Comparison of ENCODE assay signal across 15 cellular contexts in genomic region chr2:187504312-187504921, GRCh38. TPM values are rescaled to one million over a fixed set of nuclear protein-coding genes. Genes with fewer than 3 reads are reported as not detected.
DNase-seq lines count a peak whose midpoint lies in the region; ATAC-seq, FAIRE-seq and TF ChIP-seq lines count a peak whose summit lies in the region.
"Had no signal": no experiment of that assay in that cellular context is flagged by ENCODE, and none has a peak within 500 bp of the region (broad histone marks: within the 10 kb centered on the region; RNA-seq: fewer than 3 reads in every experiment).

No MANE protein-coding gene starts in this region.

- H3K9me3 ChIP-seq in A673 (ENCODE audit: low read depth, low read length, poor library complexity, severe bottlenecking): peaks cover 3% of the 10 kb centered on the region
- H3K9me3 ChIP-seq: vagina had no signal

- no peak for TF ChIP-seq CTCF in A673 (conservative IDR thresholded peaks at IDR 0.05; ENCODE audit: low read depth, low read length)
- no peak for TF ChIP-seq CTCF in mesothelial cell of epicardium (IDR thresholded peaks at IDR 0.05; ENCODE audit: unreplicated experiment)

- no peaks in the 10 kb centered on the region for H3K27me3 ChIP-seq in A673 (replicated peaks; ENCODE audit: insufficient read depth, low read depth, low read length, poor library complexity)
- H3K27me3 ChIP-seq: vagina had no signal

- no peaks in the 10 kb centered on the region for H3K27me3 Mint-ChIP-seq in mesothelial cell of epicardium (ENCODE audit: low read depth)
- peaks cover 2% of the 10 kb centered on the region for H3K27me3 Mint-ChIP-seq in activated naive CD8-positive, alpha-beta T cell treated with anti-CD3 and anti-CD28 coated beads, Interleukin-2, amount 50 U/mL, for 24 hours

- TF ChIP-seq POLR2A in H54 (IDR thresholded peaks at IDR 0.05; ENCODE audit: low read depth, low read length): no peak

- H3K36me3 ChIP-seq in A673 (ENCODE audit: insufficient read depth, low read length, poor library complexity, severe bottlenecking): no peaks in the 10 kb centered on the region
- H3K36me3 ChIP-seq: vagina had no signal

- H3K9me3 Mint-ChIP-seq in mesothelial cell of epicardium: peaks cover 5% of the 10 kb centered on the region
- no peaks in the 10 kb centered on the region for H3K9me3 Mint-ChIP-seq in activated naive CD8-positive, alpha-beta T cell treated with anti-CD3 and anti-CD28 coated beads, Interleukin-2, amount 50 U/mL, for 24 hours
- H3K9me3 Mint-ChIP-seq: activated naive CD8-positive, alpha-beta T cell treated with anti-CD3 and anti-CD28 coated beads, Interleukin-2, amount 10 ng/mL, durations not matched to agents 7 days and 5 days; activated T-helper 1 cell treated with anti-CD3 and anti-CD28 coated beads, Interleukin-12 subunit alpha, Interleukin-12 subunit beta, Interleukin-2, Interleukin-4 antibody, amounts not matched to agents 30 ng/mL and 10 ng/mL and 1 ng/mL, durations not matched to agents 14 hours and 24 hours and 36 hours; stimulated activated naive CD8-positive, alpha-beta T cell treated with anti-CD3 and anti-CD28 coated beads, Interleukin-15, Interleukin-2, amounts not matched to agents 100 ng/mL and 50 ng/mL, for 24 hours had no signal

- BruUV-seq in A673 (replicated peaks; lab: Mats Ljungman, UMichigan): no TSS peak

- ATAC-seq in SK-N-SH treated with all-trans-retinoic acid at 6 μM for 48 hours: peak; percentile 26; the same call in 1 of the 3 replicates
- ATAC-seq in activated naive CD8-positive, alpha-beta T cell treated with anti-CD3 and anti-CD28 coated beads, Interleukin-2, amount 50 U/mL, for 24 hours: no peak
- no peak for ATAC-seq in esophagus mucosa

- POLR2A ChIA-PET in A673 (lab: Charles Lee; ENCODE audit: low non-redundant PET): no interaction called here

- peak overlapping the region; percentile 14 for H3K4me3 ChIP-seq in A673 (ENCODE audit: low read depth, low read length, poor library complexity, severe bottlenecking)
- H3K4me3 ChIP-seq: vagina had no signal

- CTCF ChIA-PET in A673 (lab: Charles Lee): no interaction called here

- DNase-seq in A673 (ENCODE audit: low spot score) (peak; percentile 81), H54 (ENCODE audit: insufficient read length, low spot score) (no peak), mesothelial cell of epicardium (ENCODE audit: low spot score in 2 of 2, unreplicated experiment in 2 of 2) (no peak), NCI-H2107 (lab: John Stamatoyannopoulos, UW) (no peak)
- DNase-seq in activated naive CD8-positive, alpha-beta T cell treated with anti-CD3 and anti-CD28 coated beads, Interleukin-2, amount 50 U/mL, for 24 hours: no peak
- no peak for DNase-seq in stimulated activated CD4-positive, alpha-beta T cell treated with anti-CD3 and anti-CD28 coated beads, Interleukin-2, amount 100 ng/mL, for 24 hours
- DNase-seq: activated naive CD8-positive, alpha-beta T cell treated with anti-CD3 and anti-CD28 coated beads, Interleukin-2, amount 10 ng/mL, durations not matched to agents 7 days and 5 days; MV-4-11; NCI-H2081 treated with DMSO at 0.1 percent for 48 hours; NCI-H774 had no signal

- H3K4me3 Mint-ChIP-seq in mesothelial cell of epicardium: peak overlapping the region; percentile 28
- H3K4me3 Mint-ChIP-seq in activated naive CD8-positive, alpha-beta T cell treated with anti-CD3 and anti-CD28 coated beads, Interleukin-2, amount 50 U/mL, for 24 hours: no peak overlapping the region
- H3K4me3 Mint-ChIP-seq: activated naive CD8-positive, alpha-beta T cell treated with anti-CD3 and anti-CD28 coated beads, Interleukin-2, amount 10 ng/mL, durations not matched to agents 7 days and 5 days; activated T-helper 1 cell treated with anti-CD3 and anti-CD28 coated beads, Interleukin-12 subunit alpha, Interleukin-12 subunit beta, Interleukin-2, Interleukin-4 antibody, amounts not matched to agents 30 ng/mL and 10 ng/mL and 1 ng/mL, durations not matched to agents 14 hours and 24 hours and 36 hours; stimulated activated naive CD8-positive, alpha-beta T cell treated with anti-CD3 and anti-CD28 coated beads, Interleukin-15, Interleukin-2, amounts not matched to agents 100 ng/mL and 50 ng/mL, for 24 hours had no signal

- intact Hi-C loops in A673 (cut with micrococcal nuclease; ENCODE audit: unreplicated experiment): no loop called here

- FAIRE-seq in H54 (lab: Jason Lieb, UNC): peak; percentile 76

- peak overlapping the region; percentile 92 for H3K27ac Mint-ChIP-seq in mesothelial cell of epicardium
- H3K27ac Mint-ChIP-seq in activated naive CD8-positive, alpha-beta T cell treated with anti-CD3 and anti-CD28 coated beads, Interleukin-2, amount 50 U/mL, for 24 hours: no peak overlapping the region
- H3K27ac Mint-ChIP-seq: activated naive CD8-positive, alpha-beta T cell treated with anti-CD3 and anti-CD28 coated beads, Interleukin-2, amount 10 ng/mL, durations not matched to agents 7 days and 5 days; activated T-helper 1 cell treated with anti-CD3 and anti-CD28 coated beads, Interleukin-12 subunit alpha, Interleukin-12 subunit beta, Interleukin-2, Interleukin-4 antibody, amounts not matched to agents 30 ng/mL and 10 ng/mL and 1 ng/mL, durations not matched to agents 14 hours and 24 hours and 36 hours; stimulated activated naive CD8-positive, alpha-beta T cell treated with anti-CD3 and anti-CD28 coated beads, Interleukin-15, Interleukin-2, amounts not matched to agents 100 ng/mL and 50 ng/mL, for 24 hours had no signal

- peaks cover 46% of the 10 kb centered on the region for H3K4me1 Mint-ChIP-seq in mesothelial cell of epicardium
- peaks cover 3% of the 10 kb centered on the region for H3K4me1 Mint-ChIP-seq in activated naive CD8-positive, alpha-beta T cell treated with anti-CD3 and anti-CD28 coated beads, Interleukin-2, amount 50 U/mL, for 24 hours
- H3K4me1 Mint-ChIP-seq: activated naive CD8-positive, alpha-beta T cell treated with anti-CD3 and anti-CD28 coated beads, Interleukin-2, amount 10 ng/mL, durations not matched to agents 7 days and 5 days had no signal

- H3K4me1 ChIP-seq in A673 (ENCODE audit: insufficient read depth, low read length, poor library complexity, severe bottlenecking): peaks cover 51% of the 10 kb centered on the region
- H3K4me1 ChIP-seq: vagina had no signal

- H3K36me3 Mint-ChIP-seq in mesothelial cell of epicardium: peaks cover 17% of the 10 kb centered on the region
- H3K36me3 Mint-ChIP-seq in activated naive CD8-positive, alpha-beta T cell treated with anti-CD3 and anti-CD28 coated beads, Interleukin-2, amount 50 U/mL, for 24 hours (ENCODE audit: low read depth): no peaks in the 10 kb centered on the region
- H3K36me3 Mint-ChIP-seq: activated naive CD8-positive, alpha-beta T cell treated with anti-CD3 and anti-CD28 coated beads, Interleukin-2, amount 10 ng/mL, durations not matched to agents 7 days and 5 days had no signal

- peak overlapping the region; percentile 72 for H3K27ac ChIP-seq in A673 (ENCODE audit: low read depth, low read length, poor library complexity, severe bottlenecking)
- H3K27ac ChIP-seq: vagina had no signal

TF ChIP-seq in SK-N-SH treated with all-trans-retinoic acid at 6 μM for 48 hours, 23 proteins besides CTCF, POLR2A, EP300 and RAD21:
- TF ChIP-seq TSHZ2 (CRISPR knock-in tag; IDR thresholded peaks at IDR 0.05): 0 out of 2 replicates have a peak, but pooled peaks have one; percentile 17
- TF ChIP-seq, protein P1, sequence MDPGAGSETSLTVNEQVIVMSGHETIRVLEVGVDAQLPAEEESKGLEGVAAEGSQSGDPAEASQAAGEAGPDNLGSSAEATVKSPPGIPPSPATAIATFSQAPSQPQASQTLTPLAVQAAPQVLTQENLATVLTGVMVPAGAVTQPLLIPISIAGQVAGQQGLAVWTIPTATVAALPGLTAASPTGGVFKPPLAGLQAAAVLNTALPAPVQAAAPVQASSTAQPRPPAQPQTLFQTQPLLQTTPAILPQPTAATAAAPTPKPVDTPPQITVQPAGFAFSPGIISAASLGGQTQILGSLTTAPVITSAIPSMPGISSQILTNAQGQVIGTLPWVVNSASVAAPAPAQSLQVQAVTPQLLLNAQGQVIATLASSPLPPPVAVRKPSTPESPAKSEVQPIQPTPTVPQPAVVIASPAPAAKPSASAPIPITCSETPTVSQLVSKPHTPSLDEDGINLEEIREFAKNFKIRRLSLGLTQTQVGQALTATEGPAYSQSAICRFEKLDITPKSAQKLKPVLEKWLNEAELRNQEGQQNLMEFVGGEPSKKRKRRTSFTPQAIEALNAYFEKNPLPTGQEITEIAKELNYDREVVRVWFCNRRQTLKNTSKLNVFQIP (CRISPR knock-in tag; IDR thresholded peaks at IDR 0.05; ENCODE audit: borderline replicate concordance, low read depth): no peak
- peak; percentile 58; the same call in 1 of the 2 replicates for TF ChIP-seq TCF4 (CRISPR knock-in tag; IDR thresholded peaks at IDR 0.05; ENCODE audit: borderline replicate concordance)

RNA-seq across cellular contexts. Expression of gene TFPI, which starts 49.8 kb away (rescaled TPM):
- total RNA-seq in A673 (2021) (33.6 and 36.3 TPM in 2 replicates), mesothelial cell of epicardium (80.0 to 89.7 TPM (median 87.9 TPM) in 3 replicates), esophagus mucosa (9.1 TPM)

RNA-seq across cellular contexts. Expression of gene CALCRL, which starts 56.4 kb away (rescaled TPM):
- 2.8 and 3.1 TPM in 2 replicates for total RNA-seq in A673 (2021)
- total RNA-seq in mesothelial cell of epicardium: 3.1 to 4.5 TPM (median 3.3 TPM) in 3 replicates
- 22.8 TPM for total RNA-seq in esophagus mucosa
